ENCODE assay signal across 1 cellular context in the genomic region with DNA sequence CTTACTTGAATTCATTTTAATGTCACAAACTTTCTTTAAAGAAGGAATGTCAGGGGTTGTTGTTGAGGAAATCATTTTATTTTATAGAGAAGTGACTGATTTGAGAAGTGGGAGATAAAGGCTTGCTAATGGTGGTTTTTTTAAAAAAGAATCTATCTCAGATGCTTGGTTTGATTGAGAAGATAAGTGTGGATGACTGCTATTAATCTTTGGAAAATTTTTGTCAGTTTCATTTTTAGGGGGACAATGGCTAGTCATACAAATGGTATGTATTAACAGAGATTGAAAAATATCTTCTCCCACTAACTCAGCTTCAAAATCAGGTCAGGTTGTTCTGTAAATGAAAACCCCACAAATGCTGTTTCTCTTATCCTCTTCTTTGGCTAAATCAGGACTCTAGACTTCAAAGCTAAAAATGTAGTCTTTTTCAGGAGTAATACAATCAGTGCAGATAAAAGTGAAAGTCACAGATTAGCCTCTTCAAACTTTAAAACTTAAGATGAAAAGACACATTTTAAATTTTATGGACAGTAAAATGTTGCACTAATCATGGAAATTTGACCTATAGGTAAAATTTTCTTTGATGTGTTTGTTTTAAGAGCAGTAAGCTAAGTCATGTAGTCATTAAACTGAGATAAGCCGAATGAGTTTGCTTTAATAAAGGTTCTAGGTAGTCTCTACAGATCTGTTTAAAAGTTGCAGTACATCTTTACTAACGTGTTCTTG.
TF ChIP-seq lines count a peak whose summit lies in the region.

No MANE protein-coding gene starts in this region.

TF ChIP-seq in endothelial cell of umbilical vein, 7 proteins besides CTCF, POLR2A, EP300 and RAD21 (continued from another document):
- TF ChIP-seq POLR2AphosphoS5 (IDR thresholded peaks at IDR 0.05; ENCODE audit: insufficient read depth, low read depth, low read length) (no peak), EZH2 (IDR thresholded peaks at IDR 0.05; ENCODE audit: borderline replicate concordance, low read depth, low read length, severe bottlenecking) (no peak), JUN (IDR thresholded peaks at IDR 0.05; ENCODE audit: borderline replicate concordance, insufficient read depth, insufficient read length, low read depth) (no peak), FOS (IDR thresholded peaks at IDR 0.05; ENCODE audit: borderline replicate concordance, insufficient read depth, low read length) (no peak), GATA2 (IDR thresholded peaks at IDR 0.05; ENCODE audit: insufficient read depth, insufficient read length, low read depth, low read length) (no peak)
TF ChIP-seq in endothelial cell of umbilical vein: peak in this region for 0.
